1 cellular context compared by ENCODE assay signal in the genomic region with DNA sequence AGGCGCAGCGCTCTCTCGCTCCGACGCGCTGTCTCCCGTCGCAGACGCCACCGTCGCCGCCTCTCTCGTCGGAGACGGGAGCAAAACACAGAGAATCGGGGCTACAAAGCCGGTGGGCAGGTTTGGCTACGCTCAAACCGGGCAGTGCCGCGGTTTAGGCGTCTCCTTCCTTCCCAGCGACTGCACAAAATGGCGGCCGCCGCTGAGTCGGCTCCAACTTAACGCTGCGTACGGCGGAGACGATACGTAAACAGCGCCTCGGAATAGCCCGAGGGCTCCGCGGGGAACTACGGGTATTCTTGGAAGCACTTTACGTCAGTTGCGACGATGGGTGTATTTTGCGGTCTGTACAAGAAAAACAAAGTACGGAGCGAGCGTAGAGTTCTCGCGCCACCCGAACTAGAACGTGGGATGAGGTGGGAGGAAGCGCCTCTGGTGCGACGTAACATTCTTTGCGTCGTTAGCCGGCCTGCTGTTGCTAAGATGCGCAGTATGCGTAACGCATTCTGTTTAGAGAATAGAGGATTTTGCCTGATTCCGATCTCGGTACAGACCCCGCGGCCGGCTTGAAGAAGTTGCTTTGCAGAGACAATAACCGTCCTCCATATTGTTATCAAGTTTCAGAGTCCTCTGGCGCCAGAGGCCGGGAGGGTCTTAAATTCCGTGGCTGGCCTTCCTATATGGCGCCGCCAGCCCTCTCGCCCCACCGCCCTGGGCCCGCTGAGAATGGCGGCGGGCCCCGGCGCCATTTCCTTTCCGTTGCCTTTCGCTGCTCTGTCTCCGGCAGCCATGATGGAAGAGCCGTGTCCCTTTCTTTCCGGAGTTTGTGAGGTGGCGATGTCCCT.
TF ChIP-seq lines count a peak whose summit lies in the region.

Gene DDX17, minus strand, starts transcription at position 194 of the 845 bp plus-strand sequence.

TF ChIP-seq in GM12878, 131 proteins besides CTCF, POLR2A, EP300 and RAD21 (continued from another document and continues in another):
- no peak for TF ChIP-seq ATF2 (IDR thresholded peaks at IDR 0.05; ENCODE audit: low read length)
- no peak for TF ChIP-seq JUNB (IDR thresholded peaks at IDR 0.05)
- TF ChIP-seq ETV6 (conservative IDR thresholded peaks at IDR 0.05 in 1 of 2, IDR thresholded peaks at IDR 0.05 in 1 of 2; ENCODE audit: borderline replicate concordance in 1 of 2, low read depth in 1 of 2): no peak
- peak; percentile 88 for TF ChIP-seq ZNF592 (IDR thresholded peaks at IDR 0.05)
- TF ChIP-seq LARP7 (IDR thresholded peaks at IDR 0.05): no peak; the same call in none of the 2 replicates
- TF ChIP-seq, protein P1, sequence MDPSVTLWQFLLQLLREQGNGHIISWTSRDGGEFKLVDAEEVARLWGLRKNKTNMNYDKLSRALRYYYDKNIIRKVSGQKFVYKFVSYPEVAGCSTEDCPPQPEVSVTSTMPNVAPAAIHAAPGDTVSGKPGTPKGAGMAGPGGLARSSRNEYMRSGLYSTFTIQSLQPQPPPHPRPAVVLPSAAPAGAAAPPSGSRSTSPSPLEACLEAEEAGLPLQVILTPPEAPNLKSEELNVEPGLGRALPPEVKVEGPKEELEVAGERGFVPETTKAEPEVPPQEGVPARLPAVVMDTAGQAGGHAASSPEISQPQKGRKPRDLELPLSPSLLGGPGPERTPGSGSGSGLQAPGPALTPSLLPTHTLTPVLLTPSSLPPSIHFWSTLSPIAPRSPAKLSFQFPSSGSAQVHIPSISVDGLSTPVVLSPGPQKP (IDR thresholded peaks at IDR 0.05; ENCODE audit: low read depth, low read length): no peak
- TF ChIP-seq ZNF207 (IDR thresholded peaks at IDR 0.05; ENCODE audit: borderline replicate concordance): peak; percentile 93; the same call in 1 of the 2 replicates
- TF ChIP-seq KAT2A (conservative IDR thresholded peaks at IDR 0.05; ENCODE audit: control insufficient read depth, low read depth, low read length): no peak
- peak; percentile 66; the same call in 1 of the 2 replicates for TF ChIP-seq ATF7 (IDR thresholded peaks at IDR 0.05; ENCODE audit: low read depth)
- peak; percentile 93 for TF ChIP-seq TAF1 (IDR thresholded peaks at IDR 0.05; ENCODE audit: borderline replicate concordance, low read depth, low read length)
- TF ChIP-seq NRF1 (conservative IDR thresholded peaks at IDR 0.05; ENCODE audit: low read depth, low read length): no peak
- no peak for TF ChIP-seq TCF12 (IDR thresholded peaks at IDR 0.05; ENCODE audit: low read depth, low read length)
- no peak for TF ChIP-seq IRF4 (IDR thresholded peaks at IDR 0.05; ENCODE audit: low read depth, low read length)
- TF ChIP-seq SREBF2 (IDR thresholded peaks at IDR 0.05; ENCODE audit: low read length): no peak
- TF ChIP-seq PML (IDR thresholded peaks at IDR 0.05; ENCODE audit: low read length): peak; percentile 48
- TF ChIP-seq NFIC (IDR thresholded peaks at IDR 0.05; ENCODE audit: low read depth, low read length): no peak; the same call in 1 of the 2 replicates
- peak; percentile 21 for TF ChIP-seq KLF5 (IDR thresholded peaks at IDR 0.05; ENCODE audit: partially characterized antibody)
- no peak for TF ChIP-seq SMAD5 (IDR thresholded peaks at IDR 0.05; ENCODE audit: low read depth)
- TF ChIP-seq RUNX3 (IDR thresholded peaks at IDR 0.05; ENCODE audit: low read length): peak; percentile 64
- no peak for TF ChIP-seq WRNIP1 (IDR thresholded peaks at IDR 0.05; ENCODE audit: borderline replicate concordance, low read depth, low read length)
- TF ChIP-seq E2F4 (IDR thresholded peaks at IDR 0.05; ENCODE audit: low read depth, low read length): no peak
- TF ChIP-seq CBX5 (IDR thresholded peaks at IDR 0.05; ENCODE audit: low read depth): no peak
- TF ChIP-seq RELA (IDR thresholded peaks at IDR 0.05; ENCODE audit: borderline replicate concordance, partially characterized antibody): no peak
- peak; percentile 99 for TF ChIP-seq ZNF217 (IDR thresholded peaks at IDR 0.05)
- no peak for TF ChIP-seq EED (IDR thresholded peaks at IDR 0.05; ENCODE audit: low read depth)
- TF ChIP-seq POLR2AphosphoS5 (IDR thresholded peaks at IDR 0.05; ENCODE audit: low read length): peak; percentile 93
- no peak for TF ChIP-seq TCF3 (IDR thresholded peaks at IDR 0.05; ENCODE audit: borderline replicate concordance, insufficient read depth, low read depth, low read length)
- no peak for TF ChIP-seq MAX (IDR thresholded peaks at IDR 0.05; ENCODE audit: low read depth, low read length)
- peak; percentile 57; the same call in 1 of the 2 replicates for TF ChIP-seq SPI1 (IDR thresholded peaks at IDR 0.05; ENCODE audit: borderline replicate concordance, insufficient read depth, low read depth, low read length)
- no peak for TF ChIP-seq FOXM1 (IDR thresholded peaks at IDR 0.05; ENCODE audit: low read depth, low read length)
- TF ChIP-seq RBBP5 (conservative IDR thresholded peaks at IDR 0.05): no peak
- TF ChIP-seq SIX5 (IDR thresholded peaks at IDR 0.05; ENCODE audit: low read depth, low read length, severe bottlenecking): no peak
- TF ChIP-seq PAX5 (IDR thresholded peaks at IDR 0.05; ENCODE audit: borderline replicate concordance, low read depth, low read length): no peak; the same call in none of the 2 replicates
- TF ChIP-seq RAD51 (IDR thresholded peaks at IDR 0.05): no peak
- TF ChIP-seq BRCA1 (IDR thresholded peaks at IDR 0.05; ENCODE audit: low read depth, low read length): no peak
- TF ChIP-seq ZNF24 (IDR thresholded peaks at IDR 0.05): no peak
- TF ChIP-seq E2F8 (IDR thresholded peaks at IDR 0.05; ENCODE audit: low read depth, partially characterized antibody): no peak
- TF ChIP-seq MEF2B (IDR thresholded peaks at IDR 0.05; ENCODE audit: partially characterized antibody, poor library complexity, severe bottlenecking): no peak
- TF ChIP-seq, protein P2, sequence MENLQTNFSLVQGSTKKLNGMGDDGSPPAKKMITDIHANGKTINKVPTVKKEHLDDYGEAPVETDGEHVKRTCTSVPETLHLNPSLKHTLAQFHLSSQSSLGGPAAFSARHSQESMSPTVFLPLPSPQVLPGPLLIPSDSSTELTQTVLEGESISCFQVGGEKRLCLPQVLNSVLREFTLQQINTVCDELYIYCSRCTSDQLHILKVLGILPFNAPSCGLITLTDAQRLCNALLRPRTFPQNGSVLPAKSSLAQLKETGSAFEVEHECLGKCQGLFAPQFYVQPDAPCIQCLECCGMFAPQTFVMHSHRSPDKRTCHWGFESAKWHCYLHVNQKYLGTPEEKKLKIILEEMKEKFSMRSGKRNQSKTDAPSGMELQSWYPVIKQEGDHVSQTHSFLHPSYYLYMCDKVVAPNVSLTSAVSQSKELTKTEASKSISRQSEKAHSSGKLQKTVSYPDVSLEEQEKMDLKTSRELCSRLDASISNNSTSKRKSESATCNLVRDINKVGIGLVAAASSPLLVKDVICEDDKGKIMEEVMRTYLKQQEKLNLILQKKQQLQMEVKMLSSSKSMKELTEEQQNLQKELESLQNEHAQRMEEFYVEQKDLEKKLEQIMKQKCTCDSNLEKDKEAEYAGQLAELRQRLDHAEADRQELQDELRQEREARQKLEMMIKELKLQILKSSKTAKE (IDR thresholded peaks at IDR 0.05; ENCODE audit: low read depth, poor library complexity, severe bottlenecking): no peak
- no peak for TF ChIP-seq NFYA (IDR thresholded peaks at IDR 0.05; ENCODE audit: borderline replicate concordance, low read depth, low read length)
- TF ChIP-seq, protein P3, sequence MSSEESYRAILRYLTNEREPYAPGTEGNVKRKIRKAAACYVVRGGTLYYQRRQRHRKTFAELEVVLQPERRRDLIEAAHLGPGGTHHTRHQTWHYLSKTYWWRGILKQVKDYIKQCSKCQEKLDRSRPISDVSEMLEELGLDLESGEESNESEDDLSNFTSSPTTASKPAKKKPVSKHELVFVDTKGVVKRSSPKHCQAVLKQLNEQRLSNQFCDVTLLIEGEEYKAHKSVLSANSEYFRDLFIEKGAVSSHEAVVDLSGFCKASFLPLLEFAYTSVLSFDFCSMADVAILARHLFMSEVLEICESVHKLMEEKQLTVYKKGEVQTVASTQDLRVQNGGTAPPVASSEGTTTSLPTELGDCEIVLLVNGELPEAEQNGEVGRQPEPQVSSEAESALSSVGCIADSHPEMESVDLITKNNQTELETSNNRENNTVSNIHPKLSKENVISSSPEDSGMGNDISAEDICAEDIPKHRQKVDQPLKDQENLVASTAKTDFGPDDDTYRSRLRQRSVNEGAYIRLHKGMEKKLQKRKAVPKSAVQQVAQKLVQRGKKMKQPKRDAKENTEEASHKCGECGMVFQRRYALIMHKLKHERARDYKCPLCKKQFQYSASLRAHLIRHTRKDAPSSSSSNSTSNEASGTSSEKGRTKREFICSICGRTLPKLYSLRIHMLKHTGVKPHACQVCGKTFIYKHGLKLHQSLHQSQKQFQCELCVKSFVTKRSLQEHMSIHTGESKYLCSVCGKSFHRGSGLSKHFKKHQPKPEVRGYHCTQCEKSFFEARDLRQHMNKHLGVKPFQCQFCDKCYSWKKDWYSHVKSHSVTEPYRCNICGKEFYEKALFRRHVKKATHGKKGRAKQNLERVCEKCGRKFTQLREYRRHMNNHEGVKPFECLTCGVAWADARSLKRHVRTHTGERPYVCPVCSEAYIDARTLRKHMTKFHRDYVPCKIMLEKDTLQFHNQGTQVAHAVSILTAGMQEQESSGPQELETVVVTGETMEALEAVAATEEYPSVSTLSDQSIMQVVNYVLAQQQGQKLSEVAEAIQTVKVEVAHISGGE (CRISPR knock-in tag; IDR thresholded peaks at IDR 0.05): no peak
- TF ChIP-seq MXI1 (IDR thresholded peaks at IDR 0.05; ENCODE audit: low read depth, low read length): no peak
